13 cellular contexts compared by ENCODE assay signal in genomic region chr1:225890346-225891228, GRCh38. TPM values are rescaled to one million over a fixed set of nuclear protein-coding genes. Genes with fewer than 3 reads are reported as not detected.
A peak's percentile ranks its signal among the peaks of the same experiment; 100 is the strongest.
DNase-seq lines count a peak whose midpoint lies in the region; ATAC-seq and TF ChIP-seq lines count a peak whose summit lies in the region.
"Had no signal": no experiment of that assay in that cellular context is flagged by ENCODE, and none has a peak within 500 bp of the region (broad histone marks: within the 10 kb centered on the region; RNA-seq: fewer than 3 reads in every experiment).

No MANE protein-coding gene starts in this region.

- H3K9me3 ChIP-seq in GM23248 (ENCODE audit: low read depth) = no peaks in the 10 kb centered on the region
- no peaks in the 10 kb centered on the region for H3K9me3 ChIP-seq in Peyer's patch
- H3K9me3 ChIP-seq: psoas muscle had no signal

- TF ChIP-seq CTCF in WTC11 (IDR thresholded peaks at IDR 0.05) = no peak
- no peak for TF ChIP-seq CTCF in Peyer's patch (IDR thresholded peaks at IDR 0.05)

- H3K27ac ChIP-seq in GM23248 = no peak overlapping the region
- no peak overlapping the region for H3K27ac ChIP-seq in mesendoderm (ENCODE audit: low read depth, low read length)
- H3K27ac ChIP-seq in Peyer's patch = peak overlapping the region in 2 of 4 donors; percentile 1 to 39
- H3K27ac ChIP-seq: psoas muscle had no signal

- DNase-seq in GM23248 (peak; percentile 36), WTC11 (ENCODE audit: low spot score) (peak; percentile 68), mesendoderm (no peak), GM03348 (ENCODE audit: low spot score) (no peak), DMS53 treated with DMSO at 0.1 percent for 48 hours (lab: John Stamatoyannopoulos, UW; ENCODE audit: unreplicated experiment) (no peak), Peyer's patch (no peak)
- DNase-seq: activated B cell treated with CpG ODN at 0.5 μM for 24 hours; activated naive CD8-positive, alpha-beta T cell treated with anti-CD3 and anti-CD28 coated beads, Interleukin-2, amount 10 ng/mL, durations not matched to agents 7 days and 5 days; hypothalamus; stimulated activated CD4-positive, alpha-beta T cell treated with anti-CD3 and anti-CD28 coated beads, Interleukin-4, amount 100 ng/mL, for 24 hours had no signal

- CTCF ChIA-PET in WTC11 (lab: Charles Lee) = interaction anchor here (0.9 to 4.3 kb wide), 8 partner anchors 8 to 416 kb away, joined by 3 to 21 read pairs (median 12); partner anchors contain the start of genes PYCR2 and TMEM63A

- H3K4me2 ChIP-seq in GM23248 (ENCODE audit: unreplicated experiment) = no peak overlapping the region
- no peak overlapping the region for H3K4me2 ChIP-seq in mesendoderm (ENCODE audit: low read length)

- POLR2A ChIA-PET in WTC11 (lab: Charles Lee) = interaction anchor here (0.8 to 1.5 kb wide), 4 partner anchors 8 to 112 kb away, joined by 3 read pairs; no protein-coding TSS in a partner anchor

- no peaks in the 10 kb centered on the region for H3K9me3 Mint-ChIP-seq in WTC11
- H3K9me3 Mint-ChIP-seq: activated B cell treated with CpG ODN at 0.5 μM for 24 hours; activated naive CD8-positive, alpha-beta T cell treated with anti-CD3 and anti-CD28 coated beads, Interleukin-2, amount 10 ng/mL, durations not matched to agents 7 days and 5 days; mesothelial cell of epicardium had no signal

- H3K56ac ChIP-seq in mesendoderm (ENCODE audit: low read length) = peak overlapping the region; percentile 80

- peaks cover 42% of the 10 kb centered on the region for H3K4me1 Mint-ChIP-seq in WTC11
- H3K4me1 Mint-ChIP-seq: activated naive CD8-positive, alpha-beta T cell treated with anti-CD3 and anti-CD28 coated beads, Interleukin-2, amount 10 ng/mL, durations not matched to agents 7 days and 5 days had no signal

- H3K23ac ChIP-seq in mesendoderm (ENCODE audit: low read length) = no peak overlapping the region

- H3K79me2 ChIP-seq in GM23248 (ENCODE audit: insufficient read depth) (no peaks in the 10 kb centered on the region), mesendoderm (ENCODE audit: control insufficient read depth, insufficient read depth, low read length) (no peaks in the 10 kb centered on the region)

- peak overlapping the region; percentile 65 for H3K4ac ChIP-seq in mesendoderm (ENCODE audit: low read depth, low read length)

- H3K9me2 ChIP-seq in GM23248 (ENCODE audit: insufficient read depth) = no peaks in the 10 kb centered on the region

- no peaks in the 10 kb centered on the region for H3K36me3 ChIP-seq in GM23248 (ENCODE audit: low read depth)
- H3K36me3 ChIP-seq in mesendoderm (ENCODE audit: control insufficient read depth, insufficient read depth, low read length) = peaks cover 1% of the 10 kb centered on the region
- no peaks in the 10 kb centered on the region for H3K36me3 ChIP-seq in Peyer's patch

- H3K27me3 ChIP-seq in GM23248 (replicated peaks; ENCODE audit: insufficient read depth) (no peaks in the 10 kb centered on the region), mesendoderm (ENCODE audit: insufficient read depth, low read length, poor library complexity) (no peaks in the 10 kb centered on the region), Peyer's patch (no peaks in the 10 kb centered on the region)

- H3K4me3 ChIP-seq in GM23248 = no peak overlapping the region
- H3K4me3 ChIP-seq in mesendoderm (ENCODE audit: low read length) = no peak overlapping the region
- H3K4me3 ChIP-seq in Peyer's patch = no peak overlapping the region
- H3K4me3 ChIP-seq: psoas muscle had no signal

- 0 out of 2 replicates have a peak, but pooled peaks cover 4% of the 10 kb centered on the region for H3K36me3 Mint-ChIP-seq in WTC11
- H3K36me3 Mint-ChIP-seq: activated naive CD8-positive, alpha-beta T cell treated with anti-CD3 and anti-CD28 coated beads, Interleukin-2, amount 10 ng/mL, durations not matched to agents 7 days and 5 days; mesothelial cell of epicardium had no signal

- TF ChIP-seq POLR2A in Peyer's patch (IDR thresholded peaks at IDR 0.05) = no peak

- in situ Hi-C loops in GM23248 (cut with MboI) = no loop called here

- peak; percentile 58 for ATAC-seq in WTC11
- ATAC-seq: psoas muscle had no signal

- 50 to 58% methylated on average over 5 to 6 of the region's 6 CpGs for WGBS in GM23248 (ENCODE audit: low coverage in 1 of 2, low lambda C conversion rate in 2 of 2, missing lambda C conversion rate in 2 of 2), 2 experiments
- WGBS in mesendoderm (ENCODE audit: extremely low coverage, insufficient coverage, low lambda C conversion rate) = no CpG with 5 or more reads among the region's 6 CpGs

- H3K4me3 Mint-ChIP-seq in WTC11 = peak overlapping the region; percentile 29; the same call in 1 of the 2 replicates
- H3K4me3 Mint-ChIP-seq: activated B cell treated with CpG ODN at 0.5 μM for 24 hours; activated naive CD8-positive, alpha-beta T cell treated with anti-CD3 and anti-CD28 coated beads, Interleukin-2, amount 10 ng/mL, durations not matched to agents 7 days and 5 days; mesothelial cell of epicardium had no signal

- H4K5ac ChIP-seq in mesendoderm (ENCODE audit: low read length) = no peak overlapping the region

- no peaks in the 10 kb centered on the region for H3F3A ChIP-seq in GM23248 (ENCODE audit: insufficient read depth)

- H3K27ac Mint-ChIP-seq in WTC11 = peak overlapping the region; percentile 78
- H3K27ac Mint-ChIP-seq: activated B cell treated with CpG ODN at 0.5 μM for 24 hours, mesothelial cell of epicardium had no signal

- H3K18ac ChIP-seq in mesendoderm (ENCODE audit: low read length) = peak overlapping the region; percentile 12

- H4K20me1 ChIP-seq in GM23248 (ENCODE audit: insufficient read depth) = no peaks in the 10 kb centered on the region

- no peak overlapping the region for H2BK120ac ChIP-seq in mesendoderm (ENCODE audit: low read depth, low read length)

- no peaks in the 10 kb centered on the region; the same call in 1 of the 2 replicates for H3K27me3 Mint-ChIP-seq in WTC11 (ENCODE audit: low read depth)

- no peak overlapping the region for H2AFZ ChIP-seq in GM23248

- H2BK5ac ChIP-seq in mesendoderm (ENCODE audit: low read length) = peak overlapping the region; percentile 90

- no peaks in the 10 kb centered on the region for H3K79me1 ChIP-seq in mesendoderm (ENCODE audit: low read length)

- H4K8ac ChIP-seq in mesendoderm (ENCODE audit: low read depth, low read length) = no peak overlapping the region

- H3K4me1 ChIP-seq in GM23248 (ENCODE audit: insufficient read depth) = no peaks in the 10 kb centered on the region
- H3K4me1 ChIP-seq in mesendoderm (ENCODE audit: control insufficient read depth, low read depth, low read length) = peaks cover 16% of the 10 kb centered on the region
- H3K4me1 ChIP-seq in Peyer's patch = peaks cover 0 to 34% (median 0%) of the 10 kb centered on the region in 4 donors
- H3K4me1 ChIP-seq: psoas muscle had no signal

- H3K9ac ChIP-seq in GM23248 (no peak overlapping the region), mesendoderm (ENCODE audit: low read length) (no peak overlapping the region)

- no peak overlapping the region for H2BK15ac ChIP-seq in mesendoderm (replicated peaks; ENCODE audit: low read depth)

- peak overlapping the region; percentile 91 for H2AK5ac ChIP-seq in mesendoderm (ENCODE audit: low read length)

TF ChIP-seq in WTC11, 78 proteins besides CTCF, POLR2A, EP300 and RAD21 (continues in another document):
- no peak for TF ChIP-seq NFYB (CRISPR knock-in tag; conservative IDR thresholded peaks at IDR 0.05; ENCODE audit: low read depth)
- TF ChIP-seq RELA (CRISPR knock-in tag; IDR thresholded peaks at IDR 0.05; ENCODE audit: borderline replicate concordance) = no peak
- TF ChIP-seq ZNF121 (CRISPR knock-in tag; IDR thresholded peaks at IDR 0.05) = peak; percentile 68; the same call in 1 of the 2 replicates
- TF ChIP-seq ATF3 (CRISPR knock-in tag; conservative IDR thresholded peaks at IDR 0.05) = no peak

RNA-seq across cellular contexts. Expression of gene LEFTY1, which starts 1.6 kb away (rescaled TPM):
- not detected in 2 replicates for total RNA-seq in GM23248 (2014; rRNA removed; shearing (Covaris generic))
- not detected in 2 replicates for polyA plus RNA-seq in GM23248 (2016; fragmentation: Nextera tagmentation; extraction: Ambion mirVana)
- total RNA-seq in WTC11 (2021) = 47.0 to 52.9 TPM (median 49.0 TPM) in 3 replicates
- 42.5 TPM for polyA plus RNA-seq in mesendoderm (2013, experiment 1 of 2)
- polyA plus RNA-seq in mesendoderm (2013, experiment 2 of 2) = 42.7 TPM
- total RNA-seq in Peyer's patch = 10 to 100 TPM in 1 of 4 donors, 1 to 10 TPM in 3; 1.5 to 15.6 (median 5.6) TPM
- total RNA-seq: activated B cell treated with CpG ODN at 0.5 μM for 24 hours had no signal

RNA-seq across cellular contexts. Expression of gene TMEM63A, which starts 8.4 kb away (rescaled TPM):
- total RNA-seq in GM23248 (2014; rRNA removed; shearing (Covaris generic)) = 9.7 and 11.9 TPM in 2 replicates
- 8.5 and 13.5 TPM in 2 replicates for polyA plus RNA-seq in GM23248 (2016; fragmentation: Nextera tagmentation; extraction: Ambion mirVana)
- total RNA-seq in WTC11 (2021) = 61.1 to 91.7 TPM (median 69.3 TPM) in 3 replicates
- 32.2 TPM for polyA plus RNA-seq in mesendoderm (2013, experiment 1 of 2)
- polyA plus RNA-seq in mesendoderm (2013, experiment 2 of 2) = 34.0 TPM
- total RNA-seq in Peyer's patch = 100 to 1,000 TPM in 3 of 4 donors, 10 to 100 TPM in 1; 77.8 to 339 (median 275) TPM

RNA-seq across cellular contexts. Expression of gene PYCR2, which starts 33.5 kb away (rescaled TPM):
- total RNA-seq in GM23248 (2014; rRNA removed; shearing (Covaris generic)) = 59.1 and 69.6 TPM in 2 replicates
- polyA plus RNA-seq in GM23248 (2016; fragmentation: Nextera tagmentation; extraction: Ambion mirVana) = 55.5 and 61.1 TPM in 2 replicates
- 81.5 to 90.3 TPM (median 86.0 TPM) in 3 replicates for total RNA-seq in WTC11 (2021)
- polyA plus RNA-seq in mesendoderm (2013, experiment 1 of 2) = 94.1 TPM
- polyA plus RNA-seq in mesendoderm (2013, experiment 2 of 2) = 95.3 TPM
- total RNA-seq in Peyer's patch = 10 to 100 TPM; 31.1 to 46.2 (median 35.5) TPM

RNA-seq across cellular contexts. Expression of gene LEFTY2, which starts 50.4 kb away (rescaled TPM):
- not detected in 2 replicates for total RNA-seq in GM23248 (2014; rRNA removed; shearing (Covaris generic))
- not detected in 2 replicates for polyA plus RNA-seq in GM23248 (2016; fragmentation: Nextera tagmentation; extraction: Ambion mirVana)
- total RNA-seq in WTC11 (2021) (13.9 to 15.5 TPM (median 14.0 TPM) in 3 replicates), Peyer's patch (not detected)
- polyA plus RNA-seq in mesendoderm (2013, experiment 1 of 2) = 11.8 TPM
- 13.3 TPM for polyA plus RNA-seq in mesendoderm (2013, experiment 2 of 2)
- total RNA-seq: activated B cell treated with CpG ODN at 0.5 μM for 24 hours; activated naive CD8-positive, alpha-beta T cell treated with anti-CD3 and anti-CD28 coated beads, Interleukin-2, amount 10 ng/mL, durations not matched to agents 7 days and 5 days had no signal
- polyA plus RNA-seq: esophagus had no signal

Comparison
In these comparisons a context has a peak if more than half of its experiments do, and no peak if none do; other contexts are left out.
1. DNase-seq: peak in GM23248 (single experiment) and WTC11 (single experiment); none in mesendoderm (single experiment), GM03348 (single experiment), DMS53 treated with DMSO at 0.1 percent for 48 hours (single experiment) and Peyer's patch (0 of 3).